In genomic region chr3:136258199-136258598, GRCh38 we compare ENCODE assay signal across 31 cellular contexts. TPM values are rescaled to one million over a fixed set of nuclear protein-coding genes. Genes with fewer than 3 reads are reported as not detected.
DNase-seq lines count a peak whose midpoint lies in the region; ATAC-seq, FAIRE-seq and TF ChIP-seq lines count a peak whose summit lies in the region.
"Had no signal": no experiment of that assay in that cellular context is flagged by ENCODE, and none has a peak within 500 bp of the region (broad histone marks: within the 10 kb centered on the region; RNA-seq: fewer than 3 reads in every experiment).

No MANE protein-coding gene starts in this region.

- H3K27me3 Mint-ChIP-seq in endothelial cell (ENCODE audit: unreplicated experiment): peaks cover 4% of the 10 kb centered on the region
- H3K27me3 Mint-ChIP-seq: CD4-positive, alpha-beta memory T cell had no signal

- intact Hi-C loops in Panc1 (cut with micrococcal nuclease; ENCODE audit: unreplicated experiment) (no loop called here), posterior vena cava (cut with DNase I) (loop anchor here in 1 of 2 donors (10.0 kb wide), 1 partner anchor 173 kb away; no protein-coding TSS in a partner anchor), lower leg skin (cut with DNase I; ENCODE audit: low total_unique reads) (no loop called here), colonic mucosa (cut with DNase I) (no loop called here)

- H3K9ac ChIP-seq in colonic mucosa (ENCODE audit: low read depth in 2 of 2, low read length in 2 of 2): no peak overlapping the region

- peaks cover 3% of the 10 kb centered on the region for H3K4me1 Mint-ChIP-seq in endothelial cell (ENCODE audit: unreplicated experiment)

- peaks cover 34% of the 10 kb centered on the region for H3K36me3 Mint-ChIP-seq in endothelial cell (ENCODE audit: low read depth, unreplicated experiment)

- in situ Hi-C loops in Panc1 (cut with HindIII; ENCODE audit: low pct_unique_long_range_greater_than_20kb, low sequenced_read_pairs): no loop called here

- H3K9me3 Mint-ChIP-seq in endothelial cell (ENCODE audit: unreplicated experiment): no peaks in the 10 kb centered on the region
- H3K9me3 Mint-ChIP-seq: CD4-positive, alpha-beta memory T cell; HFFc6 had no signal

- TSS peak; percentile 9 for BruUV-seq in Panc1 (replicated peaks; lab: Mats Ljungman, UMichigan)

- H3K4me1 ChIP-seq in Panc1 (ENCODE audit: control insufficient read depth, insufficient read depth, low read length) (no peaks in the 10 kb centered on the region), colonic mucosa (no peaks in the 10 kb centered on the region)
- H3K4me1 ChIP-seq: HAP-1, Peyer's patch had no signal

- H3K4me3 ChIP-seq in Panc1 (ENCODE audit: low read depth in 2 of 2, low read length in 2 of 2) (no peak overlapping the region), lower leg skin (ENCODE audit: low read depth, poor library complexity, severe bottlenecking) (no peak overlapping the region), colonic mucosa (no peak overlapping the region)
- H3K4me3 ChIP-seq: GM12878, HAP-1, Peyer's patch, SK-N-MC had no signal

- WGBS in lower leg skin, 2 donors: 94% methylated on average over 2 of the region's 2 CpGs

- TF ChIP-seq POLR2A in lower leg skin (IDR thresholded peaks at IDR 0.05): no peak

- peak overlapping the region; percentile 5 for H3K4me3 Mint-ChIP-seq in endothelial cell (ENCODE audit: unreplicated experiment)
- H3K4me3 Mint-ChIP-seq: CD4-positive, alpha-beta memory T cell; HFFc6 had no signal

- DNase-seq in HTR-8/SVneo (ENCODE audit: insufficient read length, low spot score) (no peak), Panc1 (ENCODE audit: low read depth, low spot score) (no peak), endothelial cell (ENCODE audit: low spot score) (no peak), pons (ENCODE audit: low spot score) (peak; percentile 59), posterior vena cava (ENCODE audit: low spot score) (no peak), lower leg skin (ENCODE audit: low spot score in 2 of 2) (no peak), colonic mucosa (no peak)
- DNase-seq: C1 segment of cervical spinal cord; CD4-positive, alpha-beta memory T cell; COR-L47; DMS79; EL; GDM1; GOT3; HFFc6; IMR-90; KG1; MM.1S; NCI-H1048; NCI-H1417 treated with DMSO at 0.1 percent for 48 hours; NCI-H1694 treated with DMSO at 0.1 percent for 48 hours; NCI-H2081; NCI-H2171; NCI-H226; NCI-H510A; NCI-H69; Peyer's patch; SHP77 treated with DMSO at 0.1 percent for 48 hours had no signal

- CTCF ChIA-PET in Panc1 (lab: Charles Lee): no interaction called here

- FAIRE-seq in HTR-8/SVneo (lab: Jason Lieb, UNC): peak; percentile 57
- FAIRE-seq: GM12878 had no signal

- no peak overlapping the region for H3K27ac Mint-ChIP-seq in endothelial cell (ENCODE audit: unreplicated experiment)
- H3K27ac Mint-ChIP-seq: HFFc6 had no signal

- peaks cover 5% of the 10 kb centered on the region for H3K36me3 ChIP-seq in Panc1 (ENCODE audit: control insufficient read depth, insufficient read depth, low read length)
- H3K36me3 ChIP-seq in colonic mucosa: peaks cover 1% of the 10 kb centered on the region

- H3K9me3 ChIP-seq in Panc1 (ENCODE audit: control insufficient read depth, insufficient read depth, low read depth, low read length) (no peaks in the 10 kb centered on the region), colonic mucosa (no peaks in the 10 kb centered on the region)
- H3K9me3 ChIP-seq: HAP-1, Peyer's patch had no signal

- H3K27me3 ChIP-seq in Panc1 (ENCODE audit: control insufficient read depth, insufficient read depth, low read length) (no peaks in the 10 kb centered on the region), colonic mucosa (no peaks in the 10 kb centered on the region)
- H3K27me3 ChIP-seq: Peyer's patch had no signal

- POLR2A ChIA-PET in Panc1 (lab: Charles Lee): no interaction called here

- no peak for TF ChIP-seq CTCF in Panc1 (IDR thresholded peaks at IDR 0.05)
- TF ChIP-seq CTCF in endothelial cell (IDR thresholded peaks at IDR 0.05; ENCODE audit: unreplicated experiment): no peak
- no peak for TF ChIP-seq CTCF in lower leg skin (IDR thresholded peaks at IDR 0.05)
- no peak for TF ChIP-seq CTCF in colonic mucosa (IDR thresholded peaks at IDR 0.05)

- H3K27ac ChIP-seq in Panc1 (ENCODE audit: low read length): no peak overlapping the region
- H3K27ac ChIP-seq in colonic mucosa: no peak overlapping the region
- H3K27ac ChIP-seq: Peyer's patch, SK-N-MC had no signal

- ATAC-seq in Panc1: no peak
- ATAC-seq: GM12878 had no signal

RNA-seq across cellular contexts. Expression of gene PCCB, which starts 8.1 kb away (rescaled TPM):
- total RNA-seq in Panc1 (2021; ENCODE audit: unreplicated experiment) (63.4 TPM), endothelial cell (ENCODE audit: unreplicated experiment) (35.2 TPM), posterior vena cava (10 to 100 TPM; 22.3 to 23.7 TPM), lower leg skin (10 to 100 TPM; 12.6 to 40.1 (median 27.3) TPM), colonic mucosa (10 to 100 TPM; 60.0 to 67.0 TPM)
- 71.9 TPM for polyA plus RNA-seq in Panc1 (2012; ENCODE audit: insufficient read length)
